Comparison of ENCODE assay signal across 8 cellular contexts in the genomic region with DNA sequence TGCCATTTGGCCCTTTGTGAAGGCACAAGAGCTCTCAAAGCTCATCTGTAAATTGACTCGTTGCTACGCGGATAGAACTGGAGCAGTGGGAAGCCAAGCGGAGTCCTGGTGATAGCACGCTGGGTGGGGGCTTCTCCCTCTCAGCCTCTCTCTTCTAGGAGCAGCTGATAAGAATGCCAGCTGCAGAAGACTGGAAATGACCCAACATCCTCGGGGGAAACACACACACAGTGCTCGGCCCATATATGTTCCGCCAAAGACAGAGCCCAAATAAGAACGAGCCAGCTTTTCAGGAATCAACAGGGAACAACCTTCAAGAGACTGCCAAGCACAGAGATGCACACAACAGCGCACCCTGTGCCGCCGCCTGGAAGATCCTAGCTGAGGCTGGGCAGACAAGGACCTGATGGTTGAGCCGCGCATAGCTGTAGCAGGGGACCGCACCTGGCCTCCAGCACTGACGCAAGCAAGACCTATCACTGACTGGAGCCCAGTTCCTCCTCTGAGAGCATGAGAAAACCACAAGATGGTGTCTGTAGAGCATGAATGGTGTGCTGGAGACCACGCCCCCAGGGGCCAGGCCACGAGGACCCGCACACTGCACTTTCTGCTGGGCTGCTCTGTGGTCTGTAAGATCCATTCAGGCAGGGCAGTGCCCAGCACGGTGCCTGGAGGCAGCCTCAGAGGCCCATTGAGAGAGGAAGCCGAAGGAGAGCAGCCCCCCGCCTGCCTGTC. TPM values are rescaled to one million over a fixed set of nuclear protein-coding genes. Genes with fewer than 3 reads are reported as not detected.
DNase-seq lines count a peak whose midpoint lies in the region; ATAC-seq and TF ChIP-seq lines count a peak whose summit lies in the region.

No MANE protein-coding gene starts in this region.

- no peaks in the 10 kb centered on the region for H3K4me1 Mint-ChIP-seq in Caco-2 (ENCODE audit: low read depth, unreplicated experiment)

- no TSS peak for BruUV-seq in Caco-2 (replicated peaks; lab: Mats Ljungman, UMichigan)

- TF ChIP-seq POLR2A in GM19193 (IDR thresholded peaks at IDR 0.05; ENCODE audit: extremely low read depth, insufficient read depth, insufficient read length), result peak; percentile 84

- H4K20me1 ChIP-seq in BLaER1 treated with 17β-estradiol and CSF1 and Interleukin-3, amounts not matched to agents 10 nM and 100 nM, result peaks cover 82 to 100% (median 97%) of the 10 kb centered on the region in 11 experiments

- H3K9me3 ChIP-seq in BLaER1 treated with 17β-estradiol and CSF1 and Interleukin-3, amounts not matched to agents 10 nM and 100 nM (replicated peaks in 1 of 11), result no peaks in the 10 kb centered on the region
- H3K9me3 ChIP-seq in lower lobe of right lung (no peaks in the 10 kb centered on the region), stomach smooth muscle (ENCODE audit: control insufficient read depth in 2 of 2, low read length in 2 of 2) (no peaks in the 10 kb centered on the region), Caco-2 (no peaks in the 10 kb centered on the region)

- intact Hi-C loops in lower lobe of right lung (cut with DNase I), result no loop called here
- intact Hi-C loops in Caco-2 (cut with micrococcal nuclease; ENCODE audit: unreplicated experiment), result no loop called here

- H3K36me3 ChIP-seq in BLaER1 treated with 17β-estradiol and CSF1 and Interleukin-3, amounts not matched to agents 10 nM and 100 nM, result peaks cover 0 to 5% (median 0%) of the 10 kb centered on the region in 11 experiments; a peak in 1 of 22 replicates
- H3K36me3 ChIP-seq in lower lobe of right lung (no peaks in the 10 kb centered on the region), stomach smooth muscle (ENCODE audit: control insufficient read depth in 2 of 2, insufficient read depth in 2 of 2, low read length in 2 of 2) (no peaks in the 10 kb centered on the region), Caco-2 (ENCODE audit: control insufficient read depth, insufficient read depth, low read length) (no peaks in the 10 kb centered on the region)

- H3K4me3 Mint-ChIP-seq in Caco-2 (ENCODE audit: unreplicated experiment), result no peak overlapping the region

- ATAC-seq in HG03378 (IDR thresholded peaks at IDR 0.05; ENCODE audit: unreplicated experiment), result peak; percentile 38
- peak; percentile 29 to 30 for ATAC-seq in lower lobe of right lung

- POLR2A ChIA-PET in Caco-2 (lab: Charles Lee), result no interaction called here

- DNase-seq in SKM-1 treated with dmso at 0.1 percent for 144 hours (lab: John Stamatoyannopoulos, UW; ENCODE audit: unreplicated experiment) (peak; percentile 88), amniotic epithelial cell (ENCODE audit: low read depth) (peak; percentile 76), lower lobe of right lung (no peak), Caco-2 (no peak)

- CTCF ChIA-PET in Caco-2 (lab: Charles Lee), result no interaction called here

- H3K4me3 ChIP-seq in BLaER1 treated with 17β-estradiol and CSF1 and Interleukin-3, amounts not matched to agents 10 nM and 100 nM, result peak overlapping the region; percentile 19 to 61 (median 43); a peak in 19 of 20 replicates
- H3K4me3 ChIP-seq in lower lobe of right lung (peak overlapping the region; percentile 32), stomach smooth muscle (ENCODE audit: low read length in 2 of 2) (peak overlapping the region; percentile 32 to 71), Caco-2 (ENCODE audit: low read depth, low read length) (no peak overlapping the region)

- peak overlapping the region in 10 of 11 experiments; percentile 5 to 80 (median 78); a peak in 18 of 22 replicates for H3K9ac ChIP-seq in BLaER1 treated with 17β-estradiol and CSF1 and Interleukin-3, amounts not matched to agents 10 nM and 100 nM
- peak overlapping the region; percentile 19 to 55 for H3K9ac ChIP-seq in stomach smooth muscle (ENCODE audit: low read length in 2 of 2)

- no peaks in the 10 kb centered on the region for H3K9me3 Mint-ChIP-seq in Caco-2 (ENCODE audit: unreplicated experiment)

- H3K27ac ChIP-seq in BLaER1 treated with 17β-estradiol and CSF1 and Interleukin-3, amounts not matched to agents 10 nM and 100 nM, result peak overlapping the region in 9 of 11 experiments; percentile 59 to 91 (median 88); a peak in 18 of 22 replicates
- peak overlapping the region; percentile 64 for H3K27ac ChIP-seq in lower lobe of right lung
- H3K27ac ChIP-seq in stomach smooth muscle (ENCODE audit: low read length), result peak overlapping the region; percentile 58

- H3K27me3 Mint-ChIP-seq in Caco-2 (ENCODE audit: insufficient read depth, unreplicated experiment), result no peaks in the 10 kb centered on the region

- H3K36me3 Mint-ChIP-seq in Caco-2 (ENCODE audit: insufficient read depth, unreplicated experiment), result no peaks in the 10 kb centered on the region

- H3K4me2 ChIP-seq in BLaER1 treated with 17β-estradiol and CSF1 and Interleukin-3, amounts not matched to agents 10 nM and 100 nM, result peak overlapping the region; percentile 94 to 100 (median 99)

- no peak overlapping the region for H3K27ac Mint-ChIP-seq in Caco-2 (ENCODE audit: unreplicated experiment)

- peaks cover 87 to 100% (median 100%) of the 10 kb centered on the region in 10 experiments for H3K4me1 ChIP-seq in BLaER1 treated with 17β-estradiol and CSF1 and Interleukin-3, amounts not matched to agents 10 nM and 100 nM
- H3K4me1 ChIP-seq in lower lobe of right lung (peaks cover 90% of the 10 kb centered on the region), stomach smooth muscle (ENCODE audit: control insufficient read depth, insufficient read depth, low read length) (peaks cover 63% of the 10 kb centered on the region), Caco-2 (0 out of 2 replicates have a peak, but pooled peaks cover 5% of the 10 kb centered on the region)

- H3K27me3 ChIP-seq in BLaER1 treated with 17β-estradiol and CSF1 and Interleukin-3, amounts not matched to agents 10 nM and 100 nM, result no peaks in the 10 kb centered on the region
- H3K27me3 ChIP-seq in lower lobe of right lung (ENCODE audit: low read depth) (no peaks in the 10 kb centered on the region), stomach smooth muscle (ENCODE audit: control insufficient read depth in 1 of 2, insufficient read depth in 2 of 2, low read length in 2 of 2) (no peaks in the 10 kb centered on the region), Caco-2 (replicated peaks; ENCODE audit: control insufficient read depth, insufficient read depth, low read length) (no peaks in the 10 kb centered on the region)

- TF ChIP-seq CTCF in lower lobe of right lung (IDR thresholded peaks at IDR 0.05), result no peak
- no peak for TF ChIP-seq CTCF in Caco-2 (IDR thresholded peaks at IDR 0.05; ENCODE audit: insufficient read depth in 1 of 2, low read depth in 1 of 2, low read length in 1 of 2, severe bottlenecking in 1 of 2, unreplicated experiment in 1 of 2)

RNA-seq across cellular contexts. Expression of a gene that starts 16.0 kb away (rescaled TPM):
- total RNA-seq in lower lobe of right lung (47.3 TPM), Caco-2 (2022) (37.9 and 41.3 TPM in 2 replicates)

RNA-seq across cellular contexts. Expression of a gene that starts 39.7 kb away (rescaled TPM):
- total RNA-seq in lower lobe of right lung (11.1 TPM), Caco-2 (2022) (11.4 and 11.6 TPM in 2 replicates)

RNA-seq across cellular contexts. Expression of a gene that starts 46.0 kb away (rescaled TPM):
- total RNA-seq in lower lobe of right lung (35.4 TPM), Caco-2 (2022) (66.1 and 78.6 TPM in 2 replicates)

Comparison
In these comparisons a context has a peak if more than half of its experiments do, and no peak if none do; other contexts are left out.
1. DNase-seq: peak in SKM-1 treated with dmso at 0.1 percent for 144 hours (single experiment) and amniotic epithelial cell (single experiment); none in lower lobe of right lung (single experiment) and Caco-2 (0 of 2).
2. Peak in every context shown above with its lines, with median percentiles within 50 percentile points of each other: H3K27ac ChIP-seq.